Comparison of ENCODE assay signal across 1 cellular context in the genomic region with DNA sequence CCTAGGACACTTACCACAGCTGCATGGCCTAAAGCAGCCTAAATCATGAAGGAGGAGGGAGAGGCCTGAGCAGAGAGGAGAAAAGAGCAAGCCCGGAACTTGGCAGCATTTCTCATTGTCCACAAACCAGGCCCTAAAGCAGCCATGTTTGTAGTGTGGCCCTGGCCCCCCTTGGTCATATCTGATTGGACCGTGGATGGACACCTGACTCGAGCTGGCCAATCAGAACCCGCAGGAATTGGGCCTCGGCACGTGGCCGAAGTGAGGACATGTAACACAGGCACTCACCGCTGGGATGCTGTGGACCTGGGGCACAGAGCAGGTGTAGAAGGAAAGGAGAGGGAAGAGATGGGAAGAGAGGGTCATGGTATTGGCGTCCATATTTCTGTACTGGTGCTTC.
A peak's percentile ranks its signal among the peaks of the same experiment; 100 is the strongest.
TF ChIP-seq lines count a peak whose summit lies in the region.

No MANE protein-coding gene starts in this region.

TF ChIP-seq in K562, 482 proteins besides CTCF, POLR2A, EP300 and RAD21 (continued from another document):
- TF ChIP-seq, protein P1, sequence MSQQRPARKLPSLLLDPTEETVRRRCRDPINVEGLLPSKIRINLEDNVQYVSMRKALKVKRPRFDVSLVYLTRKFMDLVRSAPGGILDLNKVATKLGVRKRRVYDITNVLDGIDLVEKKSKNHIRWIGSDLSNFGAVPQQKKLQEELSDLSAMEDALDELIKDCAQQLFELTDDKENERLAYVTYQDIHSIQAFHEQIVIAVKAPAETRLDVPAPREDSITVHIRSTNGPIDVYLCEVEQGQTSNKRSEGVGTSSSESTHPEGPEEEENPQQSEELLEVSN (IDR thresholded peaks at IDR 0.05; ENCODE audit: borderline replicate concordance in 1 of 2, extremely low read depth in 1 of 2, insufficient read depth in 1 of 2, insufficient read length in 1 of 2, low read depth in 1 of 2, low read length in 1 of 2, poor library complexity in 1 of 2, severe bottlenecking in 1 of 2), result peak; percentile 16 to 46
- TF ChIP-seq L3MBTL2 (IDR thresholded peaks at IDR 0.05), result peak; percentile 79
- TF ChIP-seq, protein P2, sequence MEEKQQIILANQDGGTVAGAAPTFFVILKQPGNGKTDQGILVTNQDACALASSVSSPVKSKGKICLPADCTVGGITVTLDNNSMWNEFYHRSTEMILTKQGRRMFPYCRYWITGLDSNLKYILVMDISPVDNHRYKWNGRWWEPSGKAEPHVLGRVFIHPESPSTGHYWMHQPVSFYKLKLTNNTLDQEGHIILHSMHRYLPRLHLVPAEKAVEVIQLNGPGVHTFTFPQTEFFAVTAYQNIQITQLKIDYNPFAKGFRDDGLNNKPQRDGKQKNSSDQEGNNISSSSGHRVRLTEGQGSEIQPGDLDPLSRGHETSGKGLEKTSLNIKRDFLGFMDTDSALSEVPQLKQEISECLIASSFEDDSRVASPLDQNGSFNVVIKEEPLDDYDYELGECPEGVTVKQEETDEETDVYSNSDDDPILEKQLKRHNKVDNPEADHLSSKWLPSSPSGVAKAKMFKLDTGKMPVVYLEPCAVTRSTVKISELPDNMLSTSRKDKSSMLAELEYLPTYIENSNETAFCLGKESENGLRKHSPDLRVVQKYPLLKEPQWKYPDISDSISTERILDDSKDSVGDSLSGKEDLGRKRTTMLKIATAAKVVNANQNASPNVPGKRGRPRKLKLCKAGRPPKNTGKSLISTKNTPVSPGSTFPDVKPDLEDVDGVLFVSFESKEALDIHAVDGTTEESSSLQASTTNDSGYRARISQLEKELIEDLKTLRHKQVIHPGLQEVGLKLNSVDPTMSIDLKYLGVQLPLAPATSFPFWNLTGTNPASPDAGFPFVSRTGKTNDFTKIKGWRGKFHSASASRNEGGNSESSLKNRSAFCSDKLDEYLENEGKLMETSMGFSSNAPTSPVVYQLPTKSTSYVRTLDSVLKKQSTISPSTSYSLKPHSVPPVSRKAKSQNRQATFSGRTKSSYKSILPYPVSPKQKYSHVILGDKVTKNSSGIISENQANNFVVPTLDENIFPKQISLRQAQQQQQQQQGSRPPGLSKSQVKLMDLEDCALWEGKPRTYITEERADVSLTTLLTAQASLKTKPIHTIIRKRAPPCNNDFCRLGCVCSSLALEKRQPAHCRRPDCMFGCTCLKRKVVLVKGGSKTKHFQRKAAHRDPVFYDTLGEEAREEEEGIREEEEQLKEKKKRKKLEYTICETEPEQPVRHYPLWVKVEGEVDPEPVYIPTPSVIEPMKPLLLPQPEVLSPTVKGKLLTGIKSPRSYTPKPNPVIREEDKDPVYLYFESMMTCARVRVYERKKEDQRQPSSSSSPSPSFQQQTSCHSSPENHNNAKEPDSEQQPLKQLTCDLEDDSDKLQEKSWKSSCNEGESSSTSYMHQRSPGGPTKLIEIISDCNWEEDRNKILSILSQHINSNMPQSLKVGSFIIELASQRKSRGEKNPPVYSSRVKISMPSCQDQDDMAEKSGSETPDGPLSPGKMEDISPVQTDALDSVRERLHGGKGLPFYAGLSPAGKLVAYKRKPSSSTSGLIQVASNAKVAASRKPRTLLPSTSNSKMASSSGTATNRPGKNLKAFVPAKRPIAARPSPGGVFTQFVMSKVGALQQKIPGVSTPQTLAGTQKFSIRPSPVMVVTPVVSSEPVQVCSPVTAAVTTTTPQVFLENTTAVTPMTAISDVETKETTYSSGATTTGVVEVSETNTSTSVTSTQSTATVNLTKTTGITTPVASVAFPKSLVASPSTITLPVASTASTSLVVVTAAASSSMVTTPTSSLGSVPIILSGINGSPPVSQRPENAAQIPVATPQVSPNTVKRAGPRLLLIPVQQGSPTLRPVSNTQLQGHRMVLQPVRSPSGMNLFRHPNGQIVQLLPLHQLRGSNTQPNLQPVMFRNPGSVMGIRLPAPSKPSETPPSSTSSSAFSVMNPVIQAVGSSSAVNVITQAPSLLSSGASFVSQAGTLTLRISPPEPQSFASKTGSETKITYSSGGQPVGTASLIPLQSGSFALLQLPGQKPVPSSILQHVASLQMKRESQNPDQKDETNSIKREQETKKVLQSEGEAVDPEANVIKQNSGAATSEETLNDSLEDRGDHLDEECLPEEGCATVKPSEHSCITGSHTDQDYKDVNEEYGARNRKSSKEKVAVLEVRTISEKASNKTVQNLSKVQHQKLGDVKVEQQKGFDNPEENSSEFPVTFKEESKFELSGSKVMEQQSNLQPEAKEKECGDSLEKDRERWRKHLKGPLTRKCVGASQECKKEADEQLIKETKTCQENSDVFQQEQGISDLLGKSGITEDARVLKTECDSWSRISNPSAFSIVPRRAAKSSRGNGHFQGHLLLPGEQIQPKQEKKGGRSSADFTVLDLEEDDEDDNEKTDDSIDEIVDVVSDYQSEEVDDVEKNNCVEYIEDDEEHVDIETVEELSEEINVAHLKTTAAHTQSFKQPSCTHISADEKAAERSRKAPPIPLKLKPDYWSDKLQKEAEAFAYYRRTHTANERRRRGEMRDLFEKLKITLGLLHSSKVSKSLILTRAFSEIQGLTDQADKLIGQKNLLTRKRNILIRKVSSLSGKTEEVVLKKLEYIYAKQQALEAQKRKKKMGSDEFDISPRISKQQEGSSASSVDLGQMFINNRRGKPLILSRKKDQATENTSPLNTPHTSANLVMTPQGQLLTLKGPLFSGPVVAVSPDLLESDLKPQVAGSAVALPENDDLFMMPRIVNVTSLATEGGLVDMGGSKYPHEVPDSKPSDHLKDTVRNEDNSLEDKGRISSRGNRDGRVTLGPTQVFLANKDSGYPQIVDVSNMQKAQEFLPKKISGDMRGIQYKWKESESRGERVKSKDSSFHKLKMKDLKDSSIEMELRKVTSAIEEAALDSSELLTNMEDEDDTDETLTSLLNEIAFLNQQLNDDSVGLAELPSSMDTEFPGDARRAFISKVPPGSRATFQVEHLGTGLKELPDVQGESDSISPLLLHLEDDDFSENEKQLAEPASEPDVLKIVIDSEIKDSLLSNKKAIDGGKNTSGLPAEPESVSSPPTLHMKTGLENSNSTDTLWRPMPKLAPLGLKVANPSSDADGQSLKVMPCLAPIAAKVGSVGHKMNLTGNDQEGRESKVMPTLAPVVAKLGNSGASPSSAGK (IDR thresholded peaks at IDR 0.05), result peak; percentile 80
- peak; percentile 38 for TF ChIP-seq FOS (IDR thresholded peaks at IDR 0.05; ENCODE audit: extremely low read depth, insufficient read length)
- TF ChIP-seq BRF1 (IDR thresholded peaks at IDR 0.05; ENCODE audit: borderline replicate concordance, extremely low read depth, insufficient read length), result no peak
- peak; percentile 94 for TF ChIP-seq USF1 (CRISPR knock-in tag; IDR thresholded peaks at IDR 0.05)
- no peak for TF ChIP-seq CXXC5 (CRISPR knock-in tag; IDR thresholded peaks at IDR 0.05)
- TF ChIP-seq VEZF1 (CRISPR knock-in tag; IDR thresholded peaks at IDR 0.05), result peak; percentile 44; the same call in 1 of the 2 replicates
- TF ChIP-seq ZNF3 (CRISPR knock-in tag; IDR thresholded peaks at IDR 0.05), result no peak
- TF ChIP-seq UBTF (IDR thresholded peaks at IDR 0.05; ENCODE audit: borderline replicate concordance in 1 of 2, low read depth in 2 of 2, low read length in 2 of 2), result no peak
